Comparison of ENCODE assay signal across 13 cellular contexts in the genomic region with DNA sequence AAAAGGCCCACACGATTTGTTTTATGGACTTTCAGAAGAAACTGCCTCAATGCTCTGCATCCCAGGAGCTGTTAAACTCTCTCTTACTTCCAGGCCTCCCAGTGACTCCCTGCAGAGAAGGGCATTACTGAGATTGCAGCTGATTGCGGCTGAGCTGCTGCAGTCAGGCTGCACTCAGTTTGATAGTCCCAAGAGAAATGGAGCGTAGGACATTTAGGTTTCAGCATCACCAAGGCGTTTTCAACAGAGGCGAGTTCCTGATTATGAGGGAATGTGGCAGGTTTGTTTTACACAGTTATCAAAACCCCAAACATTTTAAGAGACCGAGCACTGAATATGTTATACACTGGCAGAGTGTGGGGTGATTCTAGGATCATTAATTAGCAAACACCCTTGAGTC.
DNase-seq lines count a peak whose midpoint lies in the region; ATAC-seq and TF ChIP-seq lines count a peak whose summit lies in the region.
"Had no signal": no experiment of that assay in that cellular context is flagged by ENCODE, and none has a peak within 500 bp of the region (broad histone marks: within the 10 kb centered on the region; RNA-seq: fewer than 3 reads in every experiment).

No MANE protein-coding gene starts in this region.

- peak overlapping the region; percentile 97 for H3K27ac ChIP-seq in brain microvascular endothelial cell
- H3K27ac ChIP-seq in right atrium auricular region: peak overlapping the region; percentile 65 to 73
- peak overlapping the region; percentile 83 for H3K27ac ChIP-seq in smooth muscle cell (ENCODE audit: low read depth)

- peaks cover 3% of the 10 kb centered on the region for H3F3A ChIP-seq in smooth muscle cell (ENCODE audit: low read depth)

- ATAC-seq in GM21360 (IDR thresholded peaks at IDR 0.05; ENCODE audit: unreplicated experiment) (no peak), GM19395 (IDR thresholded peaks at IDR 0.05; ENCODE audit: unreplicated experiment) (no peak)
- ATAC-seq: natural killer cell had no signal

- peaks cover 15% of the 10 kb centered on the region for H3K9me3 Mint-ChIP-seq in HFFc6

- no peaks in the 10 kb centered on the region for H3K79me2 ChIP-seq in smooth muscle cell (ENCODE audit: low read depth)

- peak overlapping the region; percentile 98 for H3K27ac Mint-ChIP-seq in HFFc6
- H3K27ac Mint-ChIP-seq: activated CD4-positive, alpha-beta T cell treated with anti-CD3 and anti-CD28 coated beads, Interleukin-2, amount 10 ng/mL, durations not matched to agents 7 days and 5 days; activated naive CD4-positive, alpha-beta T cell treated with anti-CD3 and anti-CD28 coated beads for 36 hours; natural killer cell had no signal

- peaks cover 34% of the 10 kb centered on the region for H3K36me3 Mint-ChIP-seq in HFFc6 (ENCODE audit: low read depth)
- H3K36me3 Mint-ChIP-seq: natural killer cell had no signal

- peak overlapping the region; percentile 29; the same call in 1 of the 2 replicates for H3K4me3 Mint-ChIP-seq in HFFc6
- H3K4me3 Mint-ChIP-seq: activated CD4-positive, alpha-beta T cell treated with anti-CD3 and anti-CD28 coated beads, Interleukin-2, amount 10 ng/mL, durations not matched to agents 7 days and 5 days; activated naive CD4-positive, alpha-beta T cell treated with anti-CD3 and anti-CD28 coated beads for 36 hours; natural killer cell had no signal

- H2AFZ ChIP-seq in smooth muscle cell (ENCODE audit: low read depth): peak overlapping the region; percentile 1

- H3K9me3 ChIP-seq in right atrium auricular region: peaks cover 0 to 7% of the 10 kb centered on the region in 2 donors
- H3K9me3 ChIP-seq in smooth muscle cell (replicated peaks; ENCODE audit: low read depth): no peaks in the 10 kb centered on the region
- H3K9me3 ChIP-seq: Caco-2 had no signal

- no peak for TF ChIP-seq CTCF in HFFc6 (IDR thresholded peaks at IDR 0.05)
- TF ChIP-seq CTCF in brain microvascular endothelial cell (IDR thresholded peaks at IDR 0.05; ENCODE audit: low read depth, low read length, missing control alignments): no peak
- TF ChIP-seq CTCF in right atrium auricular region (IDR thresholded peaks at IDR 0.05): no peak
- no peak for TF ChIP-seq CTCF in smooth muscle cell (IDR thresholded peaks at IDR 0.05; ENCODE audit: borderline replicate concordance, insufficient read depth, poor library complexity, severe bottlenecking)

- H3K4me3 ChIP-seq in brain microvascular endothelial cell (ENCODE audit: low read depth, low read length) (no peak overlapping the region), right atrium auricular region (no peak overlapping the region), smooth muscle cell (no peak overlapping the region)

- no peaks in the 10 kb centered on the region; the same call in none of the 2 replicates for H3K27me3 Mint-ChIP-seq in HFFc6 (ENCODE audit: insufficient read depth)
- H3K27me3 Mint-ChIP-seq: activated CD4-positive, alpha-beta T cell treated with anti-CD3 and anti-CD28 coated beads, Interleukin-2, amount 10 ng/mL, durations not matched to agents 7 days and 5 days had no signal

- in situ Hi-C loops in brain microvascular endothelial cell (cut with HindIII; ENCODE audit: low pct_ligation_motif_present, low sequenced_read_pairs): no loop called here

- H3K4me1 Mint-ChIP-seq in HFFc6 (ENCODE audit: low read depth): peaks cover 76% of the 10 kb centered on the region
- H3K4me1 Mint-ChIP-seq: activated CD4-positive, alpha-beta T cell treated with anti-CD3 and anti-CD28 coated beads, Interleukin-2, amount 10 ng/mL, durations not matched to agents 7 days and 5 days; natural killer cell had no signal

- peak overlapping the region; percentile 64 for H3K9ac ChIP-seq in smooth muscle cell (ENCODE audit: low read depth)

- H4K20me1 ChIP-seq in smooth muscle cell (ENCODE audit: low read depth): no peaks in the 10 kb centered on the region

- WGBS in smooth muscle cell (ENCODE audit: low lambda C conversion rate): 29% methylated on average over 6 of the region's 6 CpGs

- H3K36me3 ChIP-seq in brain microvascular endothelial cell (replicated peaks) (no peaks in the 10 kb centered on the region), right atrium auricular region (no peaks in the 10 kb centered on the region), smooth muscle cell (ENCODE audit: low read depth) (no peaks in the 10 kb centered on the region)

- peak; percentile 26 for DNase-seq in HFFc6
- DNase-seq in brain microvascular endothelial cell: peak; percentile 80
- DNase-seq in right atrium auricular region (ENCODE audit: low spot score): no peak
- DNase-seq in smooth muscle cell (lab: John Stamatoyannopoulos, UW; ENCODE audit: unreplicated experiment): no peak
- no peak for DNase-seq in stimulated activated CD4-positive, alpha-beta T cell treated with anti-CD3 and anti-CD28 coated beads, Interleukin-4, amount 100 ng/mL, for 1 hour
- DNase-seq: activated CD4-positive, alpha-beta T cell treated with anti-CD3 and anti-CD28 coated beads, Interleukin-2, amount 10 ng/mL, durations not matched to agents 7 days and 5 days; activated naive CD4-positive, alpha-beta T cell treated with anti-CD3 and anti-CD28 coated beads for 36 hours; Caco-2; natural killer cell; NCI-H69; stimulated activated CD8-positive, alpha-beta memory T cell treated with anti-CD3 and anti-CD28 coated beads, Interleukin-4, amount 100 ng/mL, for 48 hours had no signal

- H3K27me3 ChIP-seq in brain microvascular endothelial cell (replicated peaks): no peaks in the 10 kb centered on the region
- no peaks in the 10 kb centered on the region for H3K27me3 ChIP-seq in right atrium auricular region
- H3K27me3 ChIP-seq in smooth muscle cell (ENCODE audit: low read depth): no peaks in the 10 kb centered on the region

- H3K4me2 ChIP-seq in smooth muscle cell: peak overlapping the region; percentile 67

- no peaks in the 10 kb centered on the region for H3K4me1 ChIP-seq in right atrium auricular region
- H3K4me1 ChIP-seq in smooth muscle cell (ENCODE audit: low read depth): peaks cover 20% of the 10 kb centered on the region
- H3K4me1 ChIP-seq: Caco-2 had no signal

Comparison
In these comparisons a context has a peak if more than half of its experiments do, and no peak if none do; other contexts are left out.
1. DNase-seq: peak in HFFc6 (single experiment) and brain microvascular endothelial cell (single experiment); none in right atrium auricular region (single experiment), smooth muscle cell (single experiment) and stimulated activated CD4-positive, alpha-beta T cell treated with anti-CD3 and anti-CD28 coated beads, Interleukin-4, amount 100 ng/mL, for 1 hour (single experiment).
2. Peak in every context shown above with its lines, with median percentiles within 50 percentile points of each other: H3K27ac ChIP-seq.